In the genomic region with DNA sequence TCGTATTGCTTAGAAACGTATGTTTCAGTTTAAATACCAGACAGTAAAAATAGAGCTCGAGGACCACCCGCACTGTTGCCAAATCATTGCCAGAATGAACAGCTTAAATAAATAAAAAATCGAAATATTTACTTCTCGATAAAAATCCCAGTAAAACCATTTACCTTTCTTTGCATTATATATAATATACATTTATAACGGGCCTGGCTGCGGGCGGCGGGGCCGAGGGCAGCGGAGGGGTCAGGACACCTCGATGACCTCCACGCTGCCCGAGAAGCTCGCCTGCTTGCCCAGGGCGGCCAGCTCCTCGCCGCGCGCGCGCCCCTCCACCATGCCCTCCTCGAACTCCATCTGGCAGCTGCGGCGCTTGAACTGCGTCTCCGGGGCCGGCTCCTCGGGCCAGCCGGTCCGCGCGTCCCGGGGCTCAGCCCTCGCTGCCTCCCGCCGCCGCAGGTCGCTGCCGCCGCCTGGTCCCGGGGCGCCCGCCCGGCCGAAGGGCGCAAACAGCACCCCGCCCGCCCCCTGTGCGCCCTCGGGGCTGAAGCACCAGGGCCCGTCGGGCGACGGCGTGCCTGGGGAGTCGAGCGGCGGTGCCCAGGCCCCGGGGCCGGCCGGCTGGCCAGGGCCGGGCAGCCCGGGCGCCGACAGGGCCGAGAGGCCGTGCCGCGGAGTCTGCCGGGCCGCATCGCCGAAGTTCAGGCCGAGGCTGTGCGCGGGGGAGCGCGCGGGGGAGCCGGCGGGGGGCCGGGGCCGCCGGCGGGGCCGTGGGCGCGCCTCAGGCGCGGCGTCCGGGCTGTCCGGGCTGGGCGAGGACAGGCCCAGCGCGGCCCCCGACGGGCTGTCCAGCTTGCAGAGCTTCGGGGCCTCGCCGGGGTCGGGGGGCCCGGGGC, we compare ENCODE assay signal across 1 cellular context.
TF ChIP-seq lines count a peak whose summit lies in the region.

No MANE protein-coding gene starts in this region.

TF ChIP-seq in WTC11, 78 proteins besides CTCF, POLR2A, EP300 and RAD21 (continued from another document):
- no peak for TF ChIP-seq STAT6 (CRISPR knock-in tag; conservative IDR thresholded peaks at IDR 0.05; ENCODE audit: low read depth)
- no peak for TF ChIP-seq USF1 (CRISPR knock-in tag; IDR thresholded peaks at IDR 0.05)
- TF ChIP-seq, protein P1, sequence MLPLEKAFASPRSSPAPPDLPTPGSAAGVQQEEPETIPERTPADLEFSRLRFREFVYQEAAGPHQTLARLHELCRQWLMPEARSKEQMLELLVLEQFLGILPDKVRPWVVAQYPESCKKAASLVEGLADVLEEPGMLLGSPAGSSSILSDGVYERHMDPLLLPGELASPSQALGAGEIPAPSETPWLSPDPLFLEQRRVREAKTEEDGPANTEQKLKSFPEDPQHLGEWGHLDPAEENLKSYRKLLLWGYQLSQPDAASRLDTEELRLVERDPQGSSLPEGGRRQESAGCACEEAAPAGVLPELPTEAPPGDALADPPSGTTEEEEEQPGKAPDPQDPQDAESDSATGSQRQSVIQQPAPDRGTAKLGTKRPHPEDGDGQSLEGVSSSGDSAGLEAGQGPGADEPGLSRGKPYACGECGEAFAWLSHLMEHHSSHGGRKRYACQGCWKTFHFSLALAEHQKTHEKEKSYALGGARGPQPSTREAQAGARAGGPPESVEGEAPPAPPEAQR (CRISPR knock-in tag; IDR thresholded peaks at IDR 0.05): no peak
- TF ChIP-seq ARID4B (CRISPR knock-in tag; IDR thresholded peaks at IDR 0.05; ENCODE audit: borderline replicate concordance): no peak
